14 cellular contexts compared by ENCODE assay signal in the genomic region with DNA sequence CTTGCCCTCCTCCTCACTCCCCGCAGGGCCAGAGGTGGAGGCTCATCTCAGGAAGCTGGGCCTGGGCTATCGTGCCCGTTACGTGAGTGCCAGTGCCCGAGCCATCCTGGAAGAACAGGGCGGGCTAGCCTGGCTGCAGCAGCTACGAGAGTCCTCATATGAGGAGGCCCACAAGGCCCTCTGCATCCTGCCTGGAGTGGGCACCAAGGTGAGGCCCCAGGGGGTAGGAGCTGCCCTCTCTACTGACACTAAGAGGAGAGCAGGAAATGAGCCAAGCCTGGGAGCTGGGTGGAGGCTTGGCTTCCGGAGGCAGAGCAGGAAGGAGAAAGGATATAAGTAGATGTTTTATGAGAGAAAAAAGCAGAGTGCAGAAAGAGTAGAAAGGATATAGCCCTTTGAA. TPM values are rescaled to one million over a fixed set of nuclear protein-coding genes. Genes with fewer than 3 reads are reported as not detected.
DNase-seq lines count a peak whose midpoint lies in the region; ATAC-seq, FAIRE-seq and TF ChIP-seq lines count a peak whose summit lies in the region.
"Had no signal": no experiment of that assay in that cellular context is flagged by ENCODE, and none has a peak within 500 bp of the region (broad histone marks: within the 10 kb centered on the region; RNA-seq: fewer than 3 reads in every experiment).

No MANE protein-coding gene starts in this region.

- H3K4me3 Mint-ChIP-seq in CD8-positive, alpha-beta T cell: no peak overlapping the region
- H3K4me3 Mint-ChIP-seq in activated CD4-positive, alpha-beta memory T cell treated with anti-CD3 and anti-CD28 coated beads, Interleukin-2, amount 10 ng/mL, durations not matched to agents 7 days and 5 days: peak overlapping the region; percentile 9
- H3K4me3 Mint-ChIP-seq in immature natural killer cell: no peak overlapping the region
- H3K4me3 Mint-ChIP-seq: stimulated activated naive CD8-positive, alpha-beta T cell treated with anti-CD3 and anti-CD28 coated beads, Interleukin-15, Interleukin-2, amounts not matched to agents 100 ng/mL and 50 ng/mL, for 24 hours had no signal

- H3K27me3 ChIP-seq in CD8-positive, alpha-beta T cell (ENCODE audit: insufficient read depth, low read length): no peaks in the 10 kb centered on the region
- H3K27me3 ChIP-seq in lower lobe of right lung (ENCODE audit: low read depth): no peaks in the 10 kb centered on the region
- H3K27me3 ChIP-seq: cardiac muscle cell had no signal

- no peak for TF ChIP-seq POLR2A in H54 (IDR thresholded peaks at IDR 0.05; ENCODE audit: low read depth, low read length)

- POLR2A ChIA-PET in CD8-positive, alpha-beta T cell (lab: Charles Lee): interaction anchor here (1.5 kb wide), 1 partner anchor 38 kb away, joined by 5 read pairs; a partner anchor contains a TSS
- POLR2A ChIA-PET in activated CD4-positive, alpha-beta memory T cell treated with anti-CD3 and anti-CD28 coated beads, Interleukin-2, amount 10 ng/mL, durations not matched to agents 7 days and 5 days (lab: Charles Lee): interaction anchor here (0.8 to 2.2 kb wide), 10 partner anchors 9 to 509 kb away, joined by 3 to 10 read pairs (median 3); a partner anchor contains a TSS

- no peak for FAIRE-seq in H54 (lab: Jason Lieb, UNC)

- TF ChIP-seq CTCF in 22Rv1 (IDR thresholded peaks at IDR 0.05) (no peak), lower lobe of right lung (IDR thresholded peaks at IDR 0.05) (no peak)
- TF ChIP-seq CTCF in CD8-positive, alpha-beta T cell (IDR thresholded peaks at IDR 0.05): no peak

- ATAC-seq in CD8-positive, alpha-beta T cell: no peak
- no peak for ATAC-seq in lower lobe of right lung

- no peaks in the 10 kb centered on the region for H3K9me3 ChIP-seq in CD8-positive, alpha-beta T cell (ENCODE audit: low read length)
- H3K9me3 ChIP-seq in lower lobe of right lung: no peaks in the 10 kb centered on the region

- H3K27ac ChIP-seq in 22Rv1: peak overlapping the region; percentile 49
- H3K27ac ChIP-seq in CD8-positive, alpha-beta T cell (ENCODE audit: low read depth, low read length): no peak overlapping the region
- peak overlapping the region; percentile 43 for H3K27ac ChIP-seq in lower lobe of right lung
- H3K27ac ChIP-seq: cardiac muscle cell had no signal

- no peak overlapping the region for H3K4me3 ChIP-seq in CD8-positive, alpha-beta T cell (ENCODE audit: low read depth, low read length)
- H3K4me3 ChIP-seq in lower lobe of right lung: no peak overlapping the region
- H3K4me3 ChIP-seq: cardiac muscle cell had no signal

- H3K27ac Mint-ChIP-seq in CD8-positive, alpha-beta T cell: peak overlapping the region; percentile 61
- peak overlapping the region; percentile 54 for H3K27ac Mint-ChIP-seq in activated CD4-positive, alpha-beta memory T cell treated with anti-CD3 and anti-CD28 coated beads, Interleukin-2, amount 10 ng/mL, durations not matched to agents 7 days and 5 days
- H3K27ac Mint-ChIP-seq in immature natural killer cell: no peak overlapping the region
- H3K27ac Mint-ChIP-seq: stimulated activated naive CD8-positive, alpha-beta T cell treated with anti-CD3 and anti-CD28 coated beads, Interleukin-15, Interleukin-2, amounts not matched to agents 100 ng/mL and 50 ng/mL, for 24 hours had no signal

- peaks cover 31% of the 10 kb centered on the region for H3K4me1 ChIP-seq in CD8-positive, alpha-beta T cell (ENCODE audit: insufficient read depth, low read length)
- H3K4me1 ChIP-seq in lower lobe of right lung: peaks cover 28% of the 10 kb centered on the region

- peaks cover 40% of the 10 kb centered on the region for H3K4me1 Mint-ChIP-seq in CD8-positive, alpha-beta T cell (ENCODE audit: low read depth)
- peaks cover 37% of the 10 kb centered on the region for H3K4me1 Mint-ChIP-seq in activated CD4-positive, alpha-beta memory T cell treated with anti-CD3 and anti-CD28 coated beads, Interleukin-2, amount 10 ng/mL, durations not matched to agents 7 days and 5 days
- peaks cover 37 to 44% of the 10 kb centered on the region in 2 donors for H3K4me1 Mint-ChIP-seq in immature natural killer cell

- DNase-seq in CD8-positive, alpha-beta T cell: no peak
- DNase-seq in activated CD4-positive, alpha-beta memory T cell treated with anti-CD3 and anti-CD28 coated beads, Interleukin-2, amount 10 ng/mL, durations not matched to agents 7 days and 5 days: peak; percentile 32
- DNase-seq in lower lobe of right lung (no peak), immature natural killer cell (no peak), cerebellar nuclear complex (lab: John Stamatoyannopoulos, UW) (no peak), NCI-H2029 treated with DMSO at 0.1 percent for 48 hours (lab: John Stamatoyannopoulos, UW) (no peak), H54 (ENCODE audit: insufficient read length, low spot score) (no peak)
- DNase-seq: midbrain; NCI-H524; Right ventricle myocardium superior; stimulated activated CD4-positive, alpha-beta T cell treated with anti-CD3 and anti-CD28 coated beads, Interleukin-4, amount 100 ng/mL, for 4 hours had no signal

- H3K27me3 Mint-ChIP-seq in CD8-positive, alpha-beta T cell (ENCODE audit: low read depth): no peaks in the 10 kb centered on the region
- no peaks in the 10 kb centered on the region for H3K27me3 Mint-ChIP-seq in activated CD4-positive, alpha-beta memory T cell treated with anti-CD3 and anti-CD28 coated beads, Interleukin-2, amount 10 ng/mL, durations not matched to agents 7 days and 5 days
- peaks cover 4 to 9% (median 7%) of the 10 kb centered on the region in 3 donors for H3K27me3 Mint-ChIP-seq in immature natural killer cell (ENCODE audit: low read depth in 3 of 3)
- H3K27me3 Mint-ChIP-seq: stimulated activated naive CD8-positive, alpha-beta T cell treated with anti-CD3 and anti-CD28 coated beads, Interleukin-15, Interleukin-2, amounts not matched to agents 100 ng/mL and 50 ng/mL, for 24 hours had no signal

- H3K9me3 Mint-ChIP-seq in CD8-positive, alpha-beta T cell: no peaks in the 10 kb centered on the region
- no peaks in the 10 kb centered on the region for H3K9me3 Mint-ChIP-seq in activated CD4-positive, alpha-beta memory T cell treated with anti-CD3 and anti-CD28 coated beads, Interleukin-2, amount 10 ng/mL, durations not matched to agents 7 days and 5 days
- no peaks in the 10 kb centered on the region for H3K9me3 Mint-ChIP-seq in immature natural killer cell
- H3K9me3 Mint-ChIP-seq: stimulated activated naive CD8-positive, alpha-beta T cell treated with anti-CD3 and anti-CD28 coated beads, Interleukin-15, Interleukin-2, amounts not matched to agents 100 ng/mL and 50 ng/mL, for 24 hours had no signal

- peaks cover 73% of the 10 kb centered on the region for H3K36me3 Mint-ChIP-seq in CD8-positive, alpha-beta T cell
- peaks cover 49% of the 10 kb centered on the region for H3K36me3 Mint-ChIP-seq in activated CD4-positive, alpha-beta memory T cell treated with anti-CD3 and anti-CD28 coated beads, Interleukin-2, amount 10 ng/mL, durations not matched to agents 7 days and 5 days (ENCODE audit: low read depth)
- H3K36me3 Mint-ChIP-seq in immature natural killer cell: peaks cover 23 to 51% (median 24%) of the 10 kb centered on the region in 3 donors

- CTCF ChIA-PET in CD8-positive, alpha-beta T cell (lab: Charles Lee): no interaction called here
- CTCF ChIA-PET in activated CD4-positive, alpha-beta memory T cell treated with anti-CD3 and anti-CD28 coated beads, Interleukin-2, amount 10 ng/mL, durations not matched to agents 7 days and 5 days (lab: Charles Lee): interaction anchor here (1.3 kb wide), 1 partner anchor 27 kb away, joined by 3 read pairs; no protein-coding TSS in a partner anchor

- intact Hi-C loops in CD8-positive, alpha-beta T cell (cut with DNase I, micrococcal nuclease): loop anchor here in 1 of 2 experiments (5.0 kb wide), 1 partner anchor 273 kb away; a partner anchor contains a TSS
- intact Hi-C loops in lower lobe of right lung (cut with DNase I): no loop called here

- peaks cover 23% of the 10 kb centered on the region for H3K36me3 ChIP-seq in CD8-positive, alpha-beta T cell (ENCODE audit: insufficient read depth, low read length)
- peaks cover 76% of the 10 kb centered on the region for H3K36me3 ChIP-seq in lower lobe of right lung

RNA-seq across cellular contexts. Expression of a gene that starts 4.9 kb away (rescaled TPM):
- 1 to 10 TPM; 4.9 to 7.9 TPM for total RNA-seq in CD8-positive, alpha-beta T cell
- total RNA-seq in activated CD4-positive, alpha-beta memory T cell treated with anti-CD3 and anti-CD28 coated beads, Interleukin-2, amount 10 ng/mL, durations not matched to agents 7 days and 5 days: 10 to 100 TPM; 29.5 to 34.3 TPM
- total RNA-seq in lower lobe of right lung: 21.5 TPM
- polyA plus RNA-seq in immature natural killer cell: 10 to 100 TPM; 30.3 to 57.3 (median 44.4) TPM

RNA-seq across cellular contexts. Expression of a gene that starts 15.1 kb away (rescaled TPM):
- not detected for total RNA-seq in CD8-positive, alpha-beta T cell
- 10 to 100 TPM; 18.5 to 20.2 TPM for total RNA-seq in activated CD4-positive, alpha-beta memory T cell treated with anti-CD3 and anti-CD28 coated beads, Interleukin-2, amount 10 ng/mL, durations not matched to agents 7 days and 5 days
- 30.8 TPM for total RNA-seq in lower lobe of right lung
- polyA plus RNA-seq in immature natural killer cell: 10 to 100 TPM; 15.4 to 29.0 (median 19.2) TPM

RNA-seq across cellular contexts. Expression of a gene that starts 23.1 kb away (rescaled TPM):
- total RNA-seq in CD8-positive, alpha-beta T cell: 10 to 100 TPM; 22.0 to 25.8 TPM
- total RNA-seq in activated CD4-positive, alpha-beta memory T cell treated with anti-CD3 and anti-CD28 coated beads, Interleukin-2, amount 10 ng/mL, durations not matched to agents 7 days and 5 days: 10 to 100 TPM; 38.9 to 41.9 TPM
- total RNA-seq in lower lobe of right lung: 22.3 TPM
- polyA plus RNA-seq in immature natural killer cell: 10 to 100 TPM; 10.6 to 45.8 (median 11.7) TPM

RNA-seq across cellular contexts. Expression of a gene that starts 37.6 kb away (rescaled TPM):
- 10 to 100 TPM in 1 of 2 experiments, 1 to 10 TPM in 1; 9.5 to 11.0 TPM for total RNA-seq in CD8-positive, alpha-beta T cell
- total RNA-seq in activated CD4-positive, alpha-beta memory T cell treated with anti-CD3 and anti-CD28 coated beads, Interleukin-2, amount 10 ng/mL, durations not matched to agents 7 days and 5 days: 10 to 100 TPM; 88.1 to 88.3 TPM
- 53.8 TPM for total RNA-seq in lower lobe of right lung
- polyA plus RNA-seq in immature natural killer cell: 100 to 1,000 TPM in 1 of 3 donors, 10 to 100 TPM in 2; 58.1 to 121 (median 73.6) TPM

RNA-seq across cellular contexts. Expression of a gene that starts 38.2 kb away (rescaled TPM):
- 100 to 1,000 TPM in 1 of 2 experiments, 10 to 100 TPM in 1; 97.7 to 104 TPM for total RNA-seq in CD8-positive, alpha-beta T cell
- total RNA-seq in activated CD4-positive, alpha-beta memory T cell treated with anti-CD3 and anti-CD28 coated beads, Interleukin-2, amount 10 ng/mL, durations not matched to agents 7 days and 5 days: 100 to 1,000 TPM; 255 to 266 TPM
- 170 TPM for total RNA-seq in lower lobe of right lung
- 100 to 1,000 TPM; 378 to 470 (median 428) TPM for polyA plus RNA-seq in immature natural killer cell

Comparison
In these comparisons a context has a peak if more than half of its experiments do, and no peak if none do; other contexts are left out.
1. H3K27ac Mint-ChIP-seq: peak in CD8-positive, alpha-beta T cell (single experiment) and activated CD4-positive, alpha-beta memory T cell treated with anti-CD3 and anti-CD28 coated beads, Interleukin-2, amount 10 ng/mL, durations not matched to agents 7 days and 5 days (single experiment); none in immature natural killer cell (0 of 6).
2. RNA of a gene that starts 15.1 kb away (total RNA-seq): 30.8 TPM in lower lobe of right lung (single experiment) and 18.5 to 20.2 TPM in activated CD4-positive, alpha-beta memory T cell treated with anti-CD3 and anti-CD28 coated beads, Interleukin-2, amount 10 ng/mL, durations not matched to agents 7 days and 5 days; not detected in CD8-positive, alpha-beta T cell; every median in the first group is over 10 times any median in the second.